Comparison of ENCODE assay signal across 14 cellular contexts in genomic region chr11:128346808-128347207, GRCh38.
DNase-seq lines count a peak whose midpoint lies in the region; ATAC-seq and TF ChIP-seq lines count a peak whose summit lies in the region.
"Had no signal": no experiment of that assay in that cellular context is flagged by ENCODE, and none has a peak within 500 bp of the region (broad histone marks: within the 10 kb centered on the region; RNA-seq: fewer than 3 reads in every experiment).

No MANE protein-coding gene starts in this region.

- in situ Hi-C loops in gastrocnemius medialis (cut with MboI; ENCODE audit: low sequenced_read_pairs in 4 of 4) = no loop called here

- H3K9me3 Mint-ChIP-seq in immature natural killer cell = no peaks in the 10 kb centered on the region

- H3K4me1 ChIP-seq in gastrocnemius medialis = peaks cover 5 to 12% of the 10 kb centered on the region in 2 donors
- H3K4me1 ChIP-seq: uterus had no signal

- intact Hi-C loops in head of caudate nucleus (cut with DNase I) (no loop called here), gastrocnemius medialis (cut with DNase I; ENCODE audit: low total_unique reads) (no loop called here)

- H3K27ac ChIP-seq in gastrocnemius medialis = no peak overlapping the region
- H3K27ac ChIP-seq: BLaER1, dorsolateral prefrontal cortex, uterus had no signal

- no peak overlapping the region for H3K4me3 Mint-ChIP-seq in immature natural killer cell

- H3K9me3 ChIP-seq in gastrocnemius medialis = no peaks in the 10 kb centered on the region
- H3K9me3 ChIP-seq: BLaER1, Peyer's patch, uterus had no signal

- peak overlapping the region in 1 of 6 donors; percentile 33 for H3K27ac Mint-ChIP-seq in immature natural killer cell

- H3K36me3 Mint-ChIP-seq in immature natural killer cell = no peaks in the 10 kb centered on the region

- no peak for TF ChIP-seq POLR2A in gastrocnemius medialis (IDR thresholded peaks at IDR 0.05)

- peaks cover 0 to 2% (median 2%) of the 10 kb centered on the region in 3 donors for H3K27me3 Mint-ChIP-seq in immature natural killer cell (ENCODE audit: low read depth in 3 of 3)

- no peaks in the 10 kb centered on the region for H3K36me3 ChIP-seq in gastrocnemius medialis
- H3K36me3 ChIP-seq: BLaER1, Peyer's patch, uterus had no signal

- no peak overlapping the region for H3K4me3 ChIP-seq in gastrocnemius medialis
- H3K4me3 ChIP-seq: BLaER1, dorsolateral prefrontal cortex, Peyer's patch, uterus had no signal

- H3K4me1 Mint-ChIP-seq in immature natural killer cell = peaks cover 37 to 55% of the 10 kb centered on the region in 2 donors

- no peaks in the 10 kb centered on the region for H3K27me3 ChIP-seq in gastrocnemius medialis
- H3K27me3 ChIP-seq: BLaER1, Peyer's patch, uterus had no signal

- ATAC-seq in HG02678 (IDR thresholded peaks at IDR 0.05; ENCODE audit: unreplicated experiment) (no peak), gastrocnemius medialis (no peak)

- TF ChIP-seq CTCF in gastrocnemius medialis (IDR thresholded peaks at IDR 0.05 in 4 of 5, conservative IDR thresholded peaks at IDR 0.05 in 1 of 5) = no peak

- peak; percentile 60 for DNase-seq in stimulated activated naive CD4-positive, alpha-beta T cell treated with Interleukin-2 at 50 U/mL for 16 hours (lab: John Stamatoyannopoulos, UW)
- no peak for DNase-seq in stimulated activated naive CD4-positive, alpha-beta T cell (lab: John Stamatoyannopoulos, UW)
- peak; percentile 25 for DNase-seq in activated T-helper 9 cell treated with anti-CD3 and anti-CD28 coated beads, Interleukin-2, amount 50 U/mL, for 16 hours (ENCODE audit: low read depth)
- DNase-seq in head of caudate nucleus = peak in 23 of 42 donors; percentile 11 to 82 (median 43)
- no peak for DNase-seq in immature natural killer cell
- DNase-seq in NAMALWA (ENCODE audit: low spot score) = no peak
- DNase-seq in gastrocnemius medialis = no peak
- DNase-seq: dorsolateral prefrontal cortex, hypothalamus, NCI-H2171 treated with DMSO at 0.1 percent for 48 hours, uterus had no signal

Comparison
In these comparisons a context has a peak if more than half of its experiments do, and no peak if none do; other contexts are left out.
1. DNase-seq: peak in stimulated activated naive CD4-positive, alpha-beta T cell treated with Interleukin-2 at 50 U/mL for 16 hours (single experiment), activated T-helper 9 cell treated with anti-CD3 and anti-CD28 coated beads, Interleukin-2, amount 50 U/mL, for 16 hours (single experiment) and head of caudate nucleus (23 of 42); none in stimulated activated naive CD4-positive, alpha-beta T cell (0 of 6), immature natural killer cell (0 of 3), NAMALWA (single experiment) and gastrocnemius medialis (0 of 2).